9 cellular contexts compared by ENCODE assay signal in the genomic region with DNA sequence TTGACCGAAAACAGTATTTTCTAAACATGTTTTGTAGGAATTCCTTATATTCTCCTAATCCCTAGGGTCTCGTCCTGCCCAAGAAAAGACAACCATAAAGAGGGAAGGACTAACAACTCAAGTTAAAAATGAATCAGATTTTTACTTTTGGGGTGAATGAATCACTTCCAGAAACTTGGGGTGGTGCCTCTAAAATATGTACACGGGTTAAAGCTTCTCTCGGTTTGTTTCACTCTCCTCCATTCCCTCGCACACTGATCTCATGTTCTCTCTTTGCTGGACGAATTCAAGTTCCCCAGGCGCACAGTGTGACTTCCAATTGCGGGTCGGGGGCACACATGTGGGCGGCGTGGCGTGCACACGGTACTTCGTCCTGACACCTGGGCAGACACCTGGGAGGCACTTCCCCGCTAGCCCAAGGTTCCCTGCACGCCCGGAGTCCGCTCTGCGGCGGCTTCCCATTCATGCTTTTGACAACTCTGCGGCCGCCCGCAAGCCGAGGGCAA. TPM values are rescaled to one million over a fixed set of nuclear protein-coding genes. Genes with fewer than 3 reads are reported as not detected.
DNase-seq lines count a peak whose midpoint lies in the region; ATAC-seq, FAIRE-seq and TF ChIP-seq lines count a peak whose summit lies in the region.
"Had no signal": no experiment of that assay in that cellular context is flagged by ENCODE, and none has a peak within 500 bp of the region (broad histone marks: within the 10 kb centered on the region; RNA-seq: fewer than 3 reads in every experiment).

No MANE protein-coding gene starts in this region.

- 2% methylated on average over 24 of the region's 24 CpGs for WGBS in GM12878 (ENCODE audit: insufficient coverage, insufficient replicate concordance, low lambda C conversion rate, missing lambda C conversion rate)
- WGBS in mesendoderm (ENCODE audit: extremely low coverage, insufficient coverage, low lambda C conversion rate): no CpG with 5 or more reads among the region's 24 CpGs

- CTCF ChIA-PET in GM12878 (lab: Yijun Ruan, JAX): interaction anchor here (1.4 to 1.9 kb wide), 2 partner anchors 17 to 50 kb away, joined by 3 to 8 read pairs; no protein-coding TSS in a partner anchor

- no peaks in the 10 kb centered on the region for H4K20me1 ChIP-seq in GM12878 (ENCODE audit: control insufficient read depth, insufficient read depth)

- H4K5ac ChIP-seq in mesendoderm (ENCODE audit: low read length): no peak overlapping the region

- no peaks in the 10 kb centered on the region for H3K9me3 Mint-ChIP-seq in T-helper 1 cell treated with Interleukin-12 subunit alpha and Interleukin-12 subunit beta and Interleukin-4 antibody, amounts not matched to agents 30 μg/mL and 1 μg/mL, for 36 hours

- POLR2A ChIA-PET in GM12878 (lab: Charles Lee): interaction anchor here (0.6 kb wide), 1 partner anchor 14 kb away, joined by 3 read pairs; no protein-coding TSS in a partner anchor

- no peak overlapping the region for H3K23ac ChIP-seq in mesendoderm (ENCODE audit: low read length)

- TF ChIP-seq CTCF in HL-60 (IDR thresholded peaks at IDR 0.05; ENCODE audit: insufficient read depth, low read length): no peak
- TF ChIP-seq CTCF in GM12878 (IDR thresholded peaks at IDR 0.05 in 2 of 3, conservative IDR thresholded peaks at IDR 0.05 in 1 of 3; ENCODE audit: control insufficient read depth in 2 of 3, extremely low read depth in 1 of 3, insufficient read depth in 1 of 3, low read depth in 3 of 3, low read length in 3 of 3): no peak
- TF ChIP-seq CTCF in vagina (IDR thresholded peaks at IDR 0.05): peak in 1 of 3 experiments; percentile 14

- peak overlapping the region; percentile 98 for H3K18ac ChIP-seq in mesendoderm (ENCODE audit: low read length)

- H3K4me1 ChIP-seq in GM12878 (ENCODE audit: control insufficient read depth, insufficient read depth, low read length) (peaks cover 20% of the 10 kb centered on the region), mesendoderm (ENCODE audit: control insufficient read depth, low read depth, low read length) (no peaks in the 10 kb centered on the region), vagina (peaks cover 26% of the 10 kb centered on the region)

- H3K9ac ChIP-seq in GM12878 (ENCODE audit: control insufficient read depth, insufficient read depth, low read length): peak overlapping the region; percentile 80
- H3K9ac ChIP-seq in mesendoderm (ENCODE audit: low read length): peak overlapping the region; percentile 78

- H3K9me3 ChIP-seq in GM12878 (replicated peaks; ENCODE audit: control insufficient read depth, insufficient read depth, low read length) (no peaks in the 10 kb centered on the region), vagina (no peaks in the 10 kb centered on the region)

- RAD21 ChIA-PET in GM12878 (lab: Charles Lee; ENCODE audit: unreplicated experiment): interaction anchor here (1.4 to 1.8 kb wide), 3 partner anchors 47 to 112 kb away, joined by 4 to 5 read pairs (median 4); a partner anchor contains a TSS

- H3K27ac Mint-ChIP-seq in T-helper 1 cell treated with Interleukin-12 subunit alpha and Interleukin-12 subunit beta and Interleukin-4 antibody, amounts not matched to agents 30 μg/mL and 1 μg/mL, for 36 hours: peak overlapping the region; percentile 95

- H3K4ac ChIP-seq in mesendoderm (ENCODE audit: low read depth, low read length): no peak overlapping the region

- TF ChIP-seq EP300 in GM12878 (IDR thresholded peaks at IDR 0.05; ENCODE audit: borderline replicate concordance in 1 of 2, control insufficient read depth in 1 of 2, low read depth in 2 of 2, low read length in 2 of 2): no peak

- SMC1A ChIA-PET in GM12878 (lab: Charles Lee; ENCODE audit: uncharacterized antibody, unreplicated experiment): interaction anchor here (1.5 kb wide), 1 partner anchor 26 kb away, joined by 7 read pairs; no protein-coding TSS in a partner anchor

- intact Hi-C loops in GM12878 (cut with micrococcal nuclease; ENCODE audit: unreplicated experiment) (loop anchor here (2.0 to 5.0 kb wide), 2 partner anchors 47 to 51 kb away; no protein-coding TSS in a partner anchor), vagina (cut with DNase I) (loop anchor here (10.0 kb wide), 1 partner anchor 73 kb away; no protein-coding TSS in a partner anchor)

- no peak for FAIRE-seq in GM12878 (lab: Jason Lieb, UNC)
- FAIRE-seq: endometrium had no signal

- H3K79me2 ChIP-seq in GM12878 (ENCODE audit: control insufficient read depth, insufficient read depth, low read length) (peaks cover 15% of the 10 kb centered on the region), mesendoderm (ENCODE audit: control insufficient read depth, insufficient read depth, low read length) (no peaks in the 10 kb centered on the region)

- peak overlapping the region; percentile 67 for H2AFZ ChIP-seq in GM12878 (ENCODE audit: control insufficient read depth, low read depth, low read length)

- H3K36me3 Mint-ChIP-seq in T-helper 1 cell treated with Interleukin-12 subunit alpha and Interleukin-12 subunit beta and Interleukin-4 antibody, amounts not matched to agents 30 μg/mL and 1 μg/mL, for 36 hours (ENCODE audit: low read depth): peaks cover 16% of the 10 kb centered on the region

- TF ChIP-seq POLR2A in GM12878 (IDR thresholded peaks at IDR 0.05; ENCODE audit: low read depth, low read length) (no peak), vagina (IDR thresholded peaks at IDR 0.05) (no peak)

- H3K36me3 ChIP-seq in GM12878 (ENCODE audit: control insufficient read depth in 2 of 2, insufficient read depth in 2 of 2, low read length in 1 of 2): peaks cover 0 to 13% of the 10 kb centered on the region in 2 experiments; a peak in 3 of 4 replicates
- H3K36me3 ChIP-seq in mesendoderm (ENCODE audit: control insufficient read depth, insufficient read depth, low read length): no peaks in the 10 kb centered on the region
- H3K36me3 ChIP-seq in vagina: peaks cover 0 to 10% of the 10 kb centered on the region in 2 donors

- no peaks in the 10 kb centered on the region for H3K27me3 Mint-ChIP-seq in T-helper 1 cell treated with Interleukin-12 subunit alpha and Interleukin-12 subunit beta and Interleukin-4 antibody, amounts not matched to agents 30 μg/mL and 1 μg/mL, for 36 hours (ENCODE audit: low read depth)

- no peak for TF ChIP-seq RAD21 in GM12878 (IDR thresholded peaks at IDR 0.05; ENCODE audit: insufficient read depth, low read depth, low read length)

- TSS peak; percentile 87 for BruUV-seq in GM12878 (replicated peaks; lab: Mats Ljungman, UMichigan)

- no peak overlapping the region for H2BK120ac ChIP-seq in mesendoderm (ENCODE audit: low read depth, low read length)

- H3K27me3 ChIP-seq in HL-60 (ENCODE audit: insufficient read depth, poor library complexity, severe bottlenecking) (no peaks in the 10 kb centered on the region), GM12878 (replicated peaks in 1 of 2; ENCODE audit: control insufficient read depth in 2 of 2, insufficient read depth in 2 of 2, low read length in 1 of 2) (no peaks in the 10 kb centered on the region), mesendoderm (ENCODE audit: insufficient read depth, low read length, poor library complexity) (no peaks in the 10 kb centered on the region), vagina (no peaks in the 10 kb centered on the region)

- no peak overlapping the region for H2BK5ac ChIP-seq in mesendoderm (ENCODE audit: low read length)

- DNase-seq in T-helper 1 cell: no peak
- DNase-seq in HL-60 (ENCODE audit: low read depth in 1 of 2, low spot score in 1 of 2): no peak
- DNase-seq in GM12878 (ENCODE audit: low read depth, low spot score): no peak
- DNase-seq in mesendoderm: no peak
- DNase-seq in vagina (ENCODE audit: extremely low spot score in 2 of 2): peak in 1 of 2 donors; percentile 89
- no peak for DNase-seq in CD1c-positive myeloid dendritic cell (ENCODE audit: extremely low spot score)
- no peak for DNase-seq in NCI-H146 treated with DMSO at 0.1 percent for 48 hours (lab: John Stamatoyannopoulos, UW; ENCODE audit: unreplicated experiment)

- H2AK5ac ChIP-seq in mesendoderm (ENCODE audit: low read length): no peak overlapping the region

- H3K27ac ChIP-seq in HL-60 (replicated peaks) (peak overlapping the region; percentile 52), GM12878 (ENCODE audit: control insufficient read depth, insufficient read depth) (peak overlapping the region; percentile 86), mesendoderm (ENCODE audit: low read depth, low read length) (peak overlapping the region; percentile 98), vagina (peak overlapping the region; percentile 95)

- H3K4me1 Mint-ChIP-seq in T-helper 1 cell treated with Interleukin-12 subunit alpha and Interleukin-12 subunit beta and Interleukin-4 antibody, amounts not matched to agents 30 μg/mL and 1 μg/mL, for 36 hours (ENCODE audit: low read depth): peaks cover 28% of the 10 kb centered on the region

- peaks cover 2% of the 10 kb centered on the region for H3K79me1 ChIP-seq in mesendoderm (ENCODE audit: low read length)

- H3K4me2 ChIP-seq in GM12878 (ENCODE audit: control insufficient read depth, insufficient read depth): peak overlapping the region; percentile 90
- H3K4me2 ChIP-seq in mesendoderm (ENCODE audit: low read length): peak overlapping the region; percentile 39

- in situ Hi-C loops in GM12878 (cut with MboI): no loop called here

- peak overlapping the region; percentile 80 for H3K4me3 Mint-ChIP-seq in T-helper 1 cell treated with Interleukin-12 subunit alpha and Interleukin-12 subunit beta and Interleukin-4 antibody, amounts not matched to agents 30 μg/mL and 1 μg/mL, for 36 hours

- no peak overlapping the region for H2BK15ac ChIP-seq in mesendoderm (replicated peaks; ENCODE audit: low read depth)

- ATAC-seq in GM12878: peak; percentile 43; the same call in 1 of the 3 replicates

- peak overlapping the region; percentile 66 for H3K56ac ChIP-seq in mesendoderm (ENCODE audit: low read length)

- no peak overlapping the region for H4K8ac ChIP-seq in mesendoderm (ENCODE audit: low read depth, low read length)

- peak overlapping the region; percentile 63 for H3K4me3 ChIP-seq in HL-60 (replicated peaks; ENCODE audit: insufficient read depth, low read length)
- peak overlapping the region; percentile 72 for H3K4me3 ChIP-seq in GM12878
- H3K4me3 ChIP-seq in mesendoderm (ENCODE audit: low read length): peak overlapping the region; percentile 37
- H3K4me3 ChIP-seq in vagina: peak overlapping the region; percentile 68 to 92

RNA-seq across cellular contexts. Expression of a gene that starts 0.7 kb away (rescaled TPM):
- not detected in 2 replicates for total RNA-seq in GM12878 (2013; cell fraction: nucleolus; rRNA removed)
- total RNA-seq in GM12878 (2014; rRNA removed) (2.1 TPM in 1 of 2 replicates, not detected in the other), GM12878 (2014; rRNA removed; fragmentation: Illumina TruSeq; extraction: Trizol) (2.4 TPM in 1 of 2 replicates, not detected in the other), GM12878 (2021) (1.5 and 1.7 TPM in 2 replicates), vagina (not detected)
- polyA plus RNA-seq in GM12878 (2011; ENCODE audit: low read depth): not detected
- polyA plus RNA-seq in GM12878 (2011; rRNA removed) (1.7 TPM in 1 of 2 replicates, not detected in the other), GM12878 (2014; fragmentation: Illumina TruSeq; extraction: Trizol) (not detected in 2 replicates), GM12878 (2014; fragmentation: Nextera tagmentation; extraction: Ambion mirVana) (under 1 TPM in 1 of 2 experiments, not detected in 1; 0.60 TPM), GM12878 (2014; rRNA removed) (not detected in 2 replicates), GM12878 (2016; fragmentation: Nextera tagmentation; extraction: Ambion mirVana) (under 1 TPM; 0.95 TPM)
- polyA plus RNA-seq in GM12878 (2011; cell fraction: cytosol; rRNA removed): not detected in 2 replicates
- polyA plus RNA-seq in GM12878 (2011; cell fraction: nucleus; rRNA removed): not detected in 2 replicates
- polyA plus RNA-seq in GM12878 (2012): 3.2 TPM in 1 of 2 replicates, not detected in the other
- not detected in 2 replicates for polyA minus RNA-seq in GM12878 (2011; rRNA and poly(A)+ RNA removed)
- not detected in 2 replicates for polyA minus RNA-seq in GM12878 (2011; cell fraction: cytosol; rRNA and poly(A)+ RNA removed)
- polyA minus RNA-seq in GM12878 (2011; cell fraction: nucleus; rRNA and poly(A)+ RNA removed): not detected in 2 replicates
- 0.98 TPM for polyA plus RNA-seq in mesendoderm (2013, experiment 1 of 2)
- 0.62 TPM for polyA plus RNA-seq in mesendoderm (2013, experiment 2 of 2)

RNA-seq across cellular contexts. Expression of a gene that starts 47.8 kb away (rescaled TPM):
- 130 and 152 TPM in 2 replicates for total RNA-seq in GM12878 (2013; cell fraction: nucleolus; rRNA removed)
- total RNA-seq in GM12878 (2014; rRNA removed) (8.5 and 13.7 TPM in 2 replicates), GM12878 (2014; rRNA removed; fragmentation: Illumina TruSeq; extraction: Trizol) (16.1 and 18.1 TPM in 2 replicates), GM12878 (2021) (16.7 and 24.6 TPM in 2 replicates), vagina (43.2 TPM)
- 7.6 TPM for polyA plus RNA-seq in GM12878 (2011; ENCODE audit: low read depth)
- polyA plus RNA-seq in GM12878 (2011; rRNA removed) (14.2 and 21.2 TPM in 2 replicates), GM12878 (2014; fragmentation: Illumina TruSeq; extraction: Trizol) (17.7 and 22.3 TPM in 2 replicates), GM12878 (2014; fragmentation: Nextera tagmentation; extraction: Ambion mirVana) (1 to 10 TPM; 1.5 to 3.2 TPM), GM12878 (2014; rRNA removed) (6.3 and 8.5 TPM in 2 replicates), GM12878 (2016; fragmentation: Nextera tagmentation; extraction: Ambion mirVana) (1 to 10 TPM in 1 of 2 experiments, under 1 TPM in 1; 0.83 to 1.2 TPM)
- polyA plus RNA-seq in GM12878 (2011; cell fraction: cytosol; rRNA removed): 20.9 and 22.0 TPM in 2 replicates
- 60.1 and 74.5 TPM in 2 replicates for polyA plus RNA-seq in GM12878 (2011; cell fraction: nucleus; rRNA removed)
- polyA plus RNA-seq in GM12878 (2012): 6.1 and 7.0 TPM in 2 replicates
- polyA minus RNA-seq in GM12878 (2011; rRNA and poly(A)+ RNA removed): 116 and 117 TPM in 2 replicates
- polyA minus RNA-seq in GM12878 (2011; cell fraction: cytosol; rRNA and poly(A)+ RNA removed): 13.5 and 13.6 TPM in 2 replicates
- polyA minus RNA-seq in GM12878 (2011; cell fraction: nucleus; rRNA and poly(A)+ RNA removed): 97.0 and 146 TPM in 2 replicates
- 12.2 TPM for polyA plus RNA-seq in mesendoderm (2013, experiment 1 of 2)
- 13.6 TPM for polyA plus RNA-seq in mesendoderm (2013, experiment 2 of 2)

RNA-seq across cellular contexts. Expression of a gene that starts 47.8 kb away (rescaled TPM):
- 10.9 and 13.6 TPM in 2 replicates for total RNA-seq in GM12878 (2013; cell fraction: nucleolus; rRNA removed)
- total RNA-seq in GM12878 (2014; rRNA removed): 61.7 and 73.8 TPM in 2 replicates
- 129 and 138 TPM in 2 replicates for total RNA-seq in GM12878 (2014; rRNA removed; fragmentation: Illumina TruSeq; extraction: Trizol)
- 100 and 101 TPM in 2 replicates for total RNA-seq in GM12878 (2021)
- polyA plus RNA-seq in GM12878 (2011; ENCODE audit: low read depth): 62.5 TPM
- 81.0 and 147 TPM in 2 replicates for polyA plus RNA-seq in GM12878 (2011; rRNA removed)
- polyA plus RNA-seq in GM12878 (2011; cell fraction: cytosol; rRNA removed): 24.3 and 29.7 TPM in 2 replicates
- polyA plus RNA-seq in GM12878 (2011; cell fraction: nucleus; rRNA removed): 20.1 and 20.9 TPM in 2 replicates
- polyA plus RNA-seq in GM12878 (2012): 91.1 and 97.6 TPM in 2 replicates
- 167 and 206 TPM in 2 replicates for polyA plus RNA-seq in GM12878 (2014; fragmentation: Illumina TruSeq; extraction: Trizol)
- 100 to 1,000 TPM; 227 to 269 TPM for polyA plus RNA-seq in GM12878 (2014; fragmentation: Nextera tagmentation; extraction: Ambion mirVana)
- 97.9 and 108 TPM in 2 replicates for polyA plus RNA-seq in GM12878 (2014; rRNA removed)
- 100 to 1,000 TPM; 146 to 157 TPM for polyA plus RNA-seq in GM12878 (2016; fragmentation: Nextera tagmentation; extraction: Ambion mirVana)
- polyA minus RNA-seq in GM12878 (2011; rRNA and poly(A)+ RNA removed): 7.2 and 18.1 TPM in 2 replicates
- polyA minus RNA-seq in GM12878 (2011; cell fraction: cytosol; rRNA and poly(A)+ RNA removed): 7.9 and 10.6 TPM in 2 replicates
- 4.0 and 4.5 TPM in 2 replicates for polyA minus RNA-seq in GM12878 (2011; cell fraction: nucleus; rRNA and poly(A)+ RNA removed)
- polyA plus RNA-seq in mesendoderm (2013, experiment 1 of 2): 91.4 TPM
- 90.4 TPM for polyA plus RNA-seq in mesendoderm (2013, experiment 2 of 2)
- total RNA-seq in vagina: 54.8 TPM
